Comparison of ENCODE assay signal across 15 cellular contexts in genomic region chr13:74052402-74052928, GRCh38.
A peak's percentile ranks its signal among the peaks of the same experiment; 100 is the strongest.
DNase-seq lines count a peak whose midpoint lies in the region; ATAC-seq, FAIRE-seq and TF ChIP-seq lines count a peak whose summit lies in the region.
"Had no signal": no experiment of that assay in that cellular context is flagged by ENCODE, and none has a peak within 500 bp of the region (broad histone marks: within the 10 kb centered on the region; RNA-seq: fewer than 3 reads in every experiment).

No MANE protein-coding gene starts in this region.

- ATAC-seq in WTC11 (no peak), HepG2 (no peak)
- ATAC-seq: T-cell had no signal

- 0 out of 2 replicates have a peak, but pooled peaks cover 6% of the 10 kb centered on the region for H3K4me1 ChIP-seq in HepG2 (ENCODE audit: insufficient read depth, low read length)

- peaks cover 12% of the 10 kb centered on the region for H3K4me1 Mint-ChIP-seq in WTC11

- in situ Hi-C loops in HepG2 (cut with HindIII; ENCODE audit: extremely low pct_ligation_motif_present, low pct_unique_long_range_greater_than_20kb): no loop called here

- no peak for FAIRE-seq in HepG2 (lab: Jason Lieb, UNC)
- FAIRE-seq: endometrium had no signal

- CTCF ChIA-PET in WTC11 (lab: Charles Lee): no interaction called here
- CTCF ChIA-PET in HepG2 (lab: Yijun Ruan, JAX; ENCODE audit: low intra/inter-chr PET ratio, low total read pairs): no interaction called here

- no peak overlapping the region for H3K4me2 ChIP-seq in HepG2 (ENCODE audit: low read depth, low read length)

- no peak for TF ChIP-seq POLR2A in HepG2 (IDR thresholded peaks at IDR 0.05; ENCODE audit: insufficient read depth in 1 of 2, low read depth in 2 of 2, low read length in 2 of 2)

- H3K36me3 ChIP-seq in HepG2 (replicated peaks in 1 of 2; ENCODE audit: control insufficient read depth in 1 of 2, insufficient read depth in 2 of 2, low read length in 2 of 2): no peaks in the 10 kb centered on the region

- H3K9ac ChIP-seq in HepG2 (ENCODE audit: insufficient read depth, low read depth, low read length): no peak overlapping the region

- TF ChIP-seq EP300 in HepG2 (IDR thresholded peaks at IDR 0.05; ENCODE audit: low read depth in 2 of 2, low read length in 2 of 2) (no peak), HepG2 (CRISPR knock-in tag; IDR thresholded peaks at IDR 0.05; ENCODE audit: borderline replicate concordance) (no peak)

- no TSS peak for BruUV-seq in HepG2 (replicated peaks; lab: Mats Ljungman, UMichigan)

- no peak for TF ChIP-seq RAD21 in HepG2 (CRISPR knock-in tag; IDR thresholded peaks at IDR 0.05)

- POLR2A ChIA-PET in WTC11 (lab: Charles Lee): interaction anchor here (0.6 kb wide), 1 partner anchor 235 kb away, joined by 3 read pairs; no protein-coding TSS in a partner anchor
- POLR2A ChIA-PET in HepG2 (lab: Yijun Ruan, JAX): no interaction called here

- H3K9me3 ChIP-seq in HepG2 (ENCODE audit: low read length): no peaks in the 10 kb centered on the region

- no peak overlapping the region for H3K4me3 ChIP-seq in HepG2 (replicated peaks in 1 of 3; ENCODE audit: insufficient read depth in 1 of 3, low read depth in 2 of 3, low read length in 3 of 3)

- TF ChIP-seq CTCF in WTC11 (IDR thresholded peaks at IDR 0.05) (no peak), HepG2 (CRISPR knock-in tag; IDR thresholded peaks at IDR 0.05) (no peak)

- peak; percentile 36 for DNase-seq in stimulated activated CD4-positive, alpha-beta T cell treated with anti-CD3 and anti-CD28 coated beads, Interleukin-4, amount 100 ng/mL, for 24 hours
- no peak for DNase-seq in stimulated activated CD4-positive, alpha-beta T cell treated with anti-CD3 and anti-CD28 coated beads, Interleukin-1b, Interleukin-23, amount 100 ng/mL, for 48 hours
- DNase-seq in WTC11 (ENCODE audit: low spot score) (peak; percentile 34), HepG2 (ENCODE audit: low spot score) (peak; percentile 13), NCI-H774 (lab: John Stamatoyannopoulos, UW) (no peak), NCI-H446 treated with DMSO at 0.1 percent for 48 hours (lab: John Stamatoyannopoulos, UW) (no peak), COR-L47 (lab: John Stamatoyannopoulos, UW) (no peak)
- DNase-seq: foreskin fibroblast, KG1, kidney glomerular epithelial cell, NCI-H2029 treated with DMSO at 0.1 percent for 48 hours, NCI-H524 treated with DMSO at 0.1 percent for 48 hours, SHP77, T-cell had no signal

- H3K27ac ChIP-seq in HepG2 (ENCODE audit: extremely low read length, insufficient read depth, low read length): no peak overlapping the region

- no peaks in the 10 kb centered on the region for H3K79me2 ChIP-seq in HepG2 (ENCODE audit: insufficient read depth, low read length)

- intact Hi-C loops in HepG2 (cut with micrococcal nuclease; ENCODE audit: unreplicated experiment): no loop called here

- H3K36me3 Mint-ChIP-seq in WTC11: no peaks in the 10 kb centered on the region

- no peaks in the 10 kb centered on the region for H4K20me1 ChIP-seq in HepG2 (ENCODE audit: insufficient read depth, low read length)

- H2AFZ ChIP-seq in HepG2 (ENCODE audit: low read length): no peak overlapping the region

- no peak overlapping the region for H3K4me3 Mint-ChIP-seq in WTC11

- no peak overlapping the region for H3K27ac Mint-ChIP-seq in WTC11

- WGBS in HepG2 (ENCODE audit: low lambda C conversion rate): 51% methylated on average over 5 of the region's 5 CpGs

- H3K27me3 Mint-ChIP-seq in WTC11 (ENCODE audit: low read depth): no peaks in the 10 kb centered on the region
- H3K27me3 Mint-ChIP-seq: T-cell had no signal

- no peaks in the 10 kb centered on the region for H3K27me3 ChIP-seq in HepG2 (ENCODE audit: control insufficient read depth in 1 of 2, insufficient read depth in 2 of 2, low read length in 2 of 2)

- H3K9me3 Mint-ChIP-seq in WTC11: no peaks in the 10 kb centered on the region

TF ChIP-seq in WTC11, 78 proteins besides CTCF, POLR2A, EP300 and RAD21:
- peak; percentile 88 for TF ChIP-seq USF2 (CRISPR knock-in tag; IDR thresholded peaks at IDR 0.05)
- no peak for TF ChIP-seq ZNF423 (CRISPR knock-in tag; IDR thresholded peaks at IDR 0.05)
- TF ChIP-seq, protein P1, sequence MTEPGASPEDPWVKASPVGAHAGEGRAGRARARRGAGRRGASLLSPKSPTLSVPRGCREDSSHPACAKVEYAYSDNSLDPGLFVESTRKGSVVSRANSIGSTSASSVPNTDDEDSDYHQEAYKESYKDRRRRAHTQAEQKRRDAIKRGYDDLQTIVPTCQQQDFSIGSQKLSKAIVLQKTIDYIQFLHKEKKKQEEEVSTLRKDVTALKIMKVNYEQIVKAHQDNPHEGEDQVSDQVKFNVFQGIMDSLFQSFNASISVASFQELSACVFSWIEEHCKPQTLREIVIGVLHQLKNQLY (CRISPR knock-in tag; IDR thresholded peaks at IDR 0.05): no peak
- TF ChIP-seq, protein P2, sequence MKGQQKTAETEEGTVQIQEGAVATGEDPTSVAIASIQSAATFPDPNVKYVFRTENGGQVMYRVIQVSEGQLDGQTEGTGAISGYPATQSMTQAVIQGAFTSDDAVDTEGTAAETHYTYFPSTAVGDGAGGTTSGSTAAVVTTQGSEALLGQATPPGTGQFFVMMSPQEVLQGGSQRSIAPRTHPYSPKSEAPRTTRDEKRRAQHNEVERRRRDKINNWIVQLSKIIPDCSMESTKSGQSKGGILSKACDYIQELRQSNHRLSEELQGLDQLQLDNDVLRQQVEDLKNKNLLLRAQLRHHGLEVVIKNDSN (CRISPR knock-in tag; IDR thresholded peaks at IDR 0.05): peak; percentile 88
- no peak for TF ChIP-seq GABPB1 (CRISPR knock-in tag; IDR thresholded peaks at IDR 0.05)

TF ChIP-seq in HepG2, 621 proteins besides CTCF, POLR2A, EP300 and RAD21:
- TF ChIP-seq, protein P3, sequence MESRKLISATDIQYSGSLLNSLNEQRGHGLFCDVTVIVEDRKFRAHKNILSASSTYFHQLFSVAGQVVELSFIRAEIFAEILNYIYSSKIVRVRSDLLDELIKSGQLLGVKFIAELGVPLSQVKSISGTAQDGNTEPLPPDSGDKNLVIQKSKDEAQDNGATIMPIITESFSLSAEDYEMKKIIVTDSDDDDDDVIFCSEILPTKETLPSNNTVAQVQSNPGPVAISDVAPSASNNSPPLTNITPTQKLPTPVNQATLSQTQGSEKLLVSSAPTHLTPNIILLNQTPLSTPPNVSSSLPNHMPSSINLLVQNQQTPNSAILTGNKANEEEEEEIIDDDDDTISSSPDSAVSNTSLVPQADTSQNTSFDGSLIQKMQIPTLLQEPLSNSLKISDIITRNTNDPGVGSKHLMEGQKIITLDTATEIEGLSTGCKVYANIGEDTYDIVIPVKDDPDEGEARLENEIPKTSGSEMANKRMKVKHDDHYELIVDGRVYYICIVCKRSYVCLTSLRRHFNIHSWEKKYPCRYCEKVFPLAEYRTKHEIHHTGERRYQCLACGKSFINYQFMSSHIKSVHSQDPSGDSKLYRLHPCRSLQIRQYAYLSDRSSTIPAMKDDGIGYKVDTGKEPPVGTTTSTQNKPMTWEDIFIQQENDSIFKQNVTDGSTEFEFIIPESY (CRISPR knock-in tag; IDR thresholded peaks at IDR 0.05): peak; percentile 71
- TF ChIP-seq ZNF737 (CRISPR knock-in tag; IDR thresholded peaks at IDR 0.05; ENCODE audit: borderline replicate concordance): no peak

Comparison
In these comparisons a context has a peak if more than half of its experiments do, and no peak if none do; other contexts are left out.
1. DNase-seq: peak in stimulated activated CD4-positive, alpha-beta T cell treated with anti-CD3 and anti-CD28 coated beads, Interleukin-4, amount 100 ng/mL, for 24 hours (single experiment), WTC11 (single experiment) and HepG2 (single experiment); none in stimulated activated CD4-positive, alpha-beta T cell treated with anti-CD3 and anti-CD28 coated beads, Interleukin-1b, Interleukin-23, amount 100 ng/mL, for 48 hours (single experiment), NCI-H774 (single experiment), NCI-H446 treated with DMSO at 0.1 percent for 48 hours (single experiment) and COR-L47 (single experiment).